In the genomic region with DNA sequence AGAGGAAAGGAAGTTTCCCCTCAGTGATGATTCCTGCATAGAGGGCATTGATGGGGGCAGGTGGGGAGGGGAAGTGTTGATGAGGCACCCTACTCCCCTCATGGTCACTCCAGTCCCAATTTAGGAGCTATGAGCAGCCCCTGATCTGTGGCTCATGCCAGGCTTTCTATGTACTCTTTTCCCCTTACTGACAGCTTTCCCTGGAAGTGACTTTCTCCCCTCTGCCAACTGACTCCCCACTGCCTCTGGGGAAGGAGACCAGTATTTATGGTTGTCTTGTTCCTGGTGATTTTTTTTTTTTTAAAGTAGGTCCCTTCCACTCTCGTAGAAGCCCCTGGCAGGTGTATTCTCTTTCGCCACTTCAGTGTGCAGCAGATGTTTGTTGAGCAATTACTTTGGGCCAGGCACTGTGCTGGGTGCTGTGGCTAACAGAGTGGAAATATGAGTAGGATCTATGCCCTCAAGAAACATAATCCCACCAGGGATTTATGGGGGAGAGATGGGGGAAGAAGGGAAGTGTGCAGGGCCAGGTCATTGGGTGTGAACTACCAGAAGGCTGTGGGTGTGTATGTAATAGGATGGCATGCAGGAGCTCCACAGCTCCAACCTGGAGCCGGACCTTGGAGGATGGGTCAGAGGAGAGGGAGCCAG, we compare ENCODE assay signal across 12 cellular contexts. TPM values are rescaled to one million over a fixed set of nuclear protein-coding genes. Genes with fewer than 3 reads are reported as not detected.
DNase-seq lines count a peak whose midpoint lies in the region; ATAC-seq, FAIRE-seq and TF ChIP-seq lines count a peak whose summit lies in the region.
"Had no signal": no experiment of that assay in that cellular context is flagged by ENCODE, and none has a peak within 500 bp of the region (broad histone marks: within the 10 kb centered on the region; RNA-seq: fewer than 3 reads in every experiment).

No MANE protein-coding gene starts in this region.

- TF ChIP-seq POLR2A in HepG2 (IDR thresholded peaks at IDR 0.05; ENCODE audit: insufficient read depth in 1 of 2, low read depth in 2 of 2, low read length in 2 of 2), result no peak; a peak in 1 of 4 replicates

- H4K20me1 ChIP-seq in HepG2 (ENCODE audit: insufficient read depth, low read length), result 0 out of 2 replicates have a peak, but pooled peaks cover 9% of the 10 kb centered on the region

- H3K9ac ChIP-seq in HepG2 (ENCODE audit: insufficient read depth, low read depth, low read length), result no peak overlapping the region

- TF ChIP-seq CTCF in activated B cell treated with CpG ODN at 0.5 μM for 24 hours (IDR thresholded peaks at IDR 0.05), result no peak
- no peak for TF ChIP-seq CTCF in HepG2 (CRISPR knock-in tag; IDR thresholded peaks at IDR 0.05)
- no peak for TF ChIP-seq CTCF in thoracic aorta (IDR thresholded peaks at IDR 0.05)

- H3K4me2 ChIP-seq in HepG2 (ENCODE audit: low read depth, low read length), result peak overlapping the region; percentile 88; the same call in 1 of the 2 replicates

- peaks cover 28% of the 10 kb centered on the region for H3K79me2 ChIP-seq in HepG2 (ENCODE audit: insufficient read depth, low read length)

- H3K4me3 ChIP-seq in HepG2 (replicated peaks in 1 of 3; ENCODE audit: insufficient read depth in 1 of 3, low read depth in 2 of 3, low read length in 3 of 3) (peak overlapping the region in 2 of 3 experiments; percentile 66 to 87; a peak in 2 of 6 replicates), thoracic aorta (peak overlapping the region; percentile 84)

- in situ Hi-C loops in HepG2 (cut with HindIII; ENCODE audit: extremely low pct_ligation_motif_present, low pct_unique_long_range_greater_than_20kb), result no loop called here

- intact Hi-C loops in activated B cell treated with CpG ODN at 0.5 μM for 24 hours (cut with micrococcal nuclease) (no loop called here), HepG2 (cut with micrococcal nuclease; ENCODE audit: unreplicated experiment) (no loop called here)

- ATAC-seq in activated B cell treated with CpG ODN at 0.5 μM for 24 hours (ENCODE audit: low read depth), result no peak
- no peak for ATAC-seq in HepG2
- ATAC-seq in thoracic aorta (ENCODE audit: insufficient number of reproducible peaks, low FRiP score, low read depth), result no peak
- ATAC-seq: sciatic nerve had no signal

- H3K9me3 ChIP-seq in HepG2 (ENCODE audit: low read length), result no peaks in the 10 kb centered on the region
- H3K9me3 ChIP-seq in thoracic aorta, result no peaks in the 10 kb centered on the region

- H3K4me3 Mint-ChIP-seq in activated B cell treated with CpG ODN at 0.5 μM for 24 hours, result no peak overlapping the region

- no peaks in the 10 kb centered on the region; a peak in 1 of 5 replicates for H3K36me3 ChIP-seq in HepG2 (replicated peaks in 1 of 2; ENCODE audit: control insufficient read depth in 1 of 2, insufficient read depth in 2 of 2, low read length in 2 of 2)
- no peaks in the 10 kb centered on the region for H3K36me3 ChIP-seq in thoracic aorta

- TF ChIP-seq EP300 in HepG2 (IDR thresholded peaks at IDR 0.05; ENCODE audit: low read depth in 2 of 2, low read length in 2 of 2), result no peak
- TF ChIP-seq EP300 in HepG2 (CRISPR knock-in tag; IDR thresholded peaks at IDR 0.05; ENCODE audit: borderline replicate concordance), result no peak

- no TSS peak for BruUV-seq in HepG2 (replicated peaks; lab: Mats Ljungman, UMichigan)

- H3K9me3 Mint-ChIP-seq in activated B cell treated with CpG ODN at 0.5 μM for 24 hours, result no peaks in the 10 kb centered on the region

- FAIRE-seq in HepG2 (lab: Jason Lieb, UNC), result no peak

- H3K27ac ChIP-seq in HepG2 (ENCODE audit: extremely low read length, insufficient read depth, low read length) (no peak overlapping the region), thoracic aorta (peak overlapping the region; percentile 75 to 88)

- CTCF ChIA-PET in activated B cell treated with CpG ODN at 0.5 μM for 24 hours (lab: Charles Lee) (no interaction called here), HepG2 (lab: Yijun Ruan, JAX; ENCODE audit: low intra/inter-chr PET ratio, low total read pairs) (no interaction called here)

- no peak for TF ChIP-seq RAD21 in HepG2 (CRISPR knock-in tag; IDR thresholded peaks at IDR 0.05)

- H3K27me3 Mint-ChIP-seq in activated B cell treated with CpG ODN at 0.5 μM for 24 hours, result peaks cover 18% of the 10 kb centered on the region

- DNase-seq in NCI-H2171 treated with DMSO at 0.1 percent for 48 hours (lab: John Stamatoyannopoulos, UW) (peak; percentile 63), NCI-H2171 (lab: John Stamatoyannopoulos, UW) (no peak), activated B cell treated with CpG ODN at 0.5 μM for 24 hours (no peak), HepG2 (ENCODE audit: low spot score) (no peak), thoracic aorta (ENCODE audit: low spot score) (no peak), AG20443 (ENCODE audit: low spot score) (no peak), DMS53 treated with DMSO at 0.1 percent for 48 hours (lab: John Stamatoyannopoulos, UW; ENCODE audit: unreplicated experiment) (no peak)
- DNase-seq in activated naive CD4-positive, alpha-beta T cell treated with anti-CD3 and anti-CD28 coated beads, Interleukin-2, amount 50 U/mL, for 16 hours, result no peak
- DNase-seq: activated T-cell treated with anti-CD3 and anti-CD28 coated beads for 4 hours, cortex of kidney, NCI-H526 treated with DMSO at 0.1 percent for 48 hours had no signal

- no peaks in the 10 kb centered on the region; a peak in 1 of 5 replicates for H3K27me3 ChIP-seq in HepG2 (ENCODE audit: control insufficient read depth in 1 of 2, insufficient read depth in 2 of 2, low read length in 2 of 2)
- H3K27me3 ChIP-seq in thoracic aorta (replicated peaks; ENCODE audit: insufficient read depth), result no peaks in the 10 kb centered on the region

- peak overlapping the region; percentile 18 for H3K27ac Mint-ChIP-seq in activated B cell treated with CpG ODN at 0.5 μM for 24 hours

- peaks cover 6% of the 10 kb centered on the region for H3K36me3 Mint-ChIP-seq in activated B cell treated with CpG ODN at 0.5 μM for 24 hours (ENCODE audit: low read depth)

- 92% methylated on average over 3 of the region's 3 CpGs for WGBS in HepG2 (ENCODE audit: low lambda C conversion rate)

- H3K4me1 ChIP-seq in HepG2 (ENCODE audit: insufficient read depth, low read length) (peaks cover 42% of the 10 kb centered on the region), thoracic aorta (ENCODE audit: control insufficient read depth in 1 of 2, low read depth in 2 of 2) (peaks cover 22 to 54% of the 10 kb centered on the region in 2 donors)

- POLR2A ChIA-PET in activated B cell treated with CpG ODN at 0.5 μM for 24 hours (lab: Charles Lee), result interaction anchor here (0.6 kb wide), 1 partner anchor 230 kb away, joined by 5 read pairs; no protein-coding TSS in a partner anchor
- POLR2A ChIA-PET in HepG2 (lab: Yijun Ruan, JAX), result interaction anchor here (4.1 to 6.0 kb wide), 2 partner anchors 9 to 67 kb away, joined by 15 to 96 read pairs; no protein-coding TSS in a partner anchor

- H3K4me1 Mint-ChIP-seq in activated B cell treated with CpG ODN at 0.5 μM for 24 hours, result peaks cover 17% of the 10 kb centered on the region

- H2AFZ ChIP-seq in HepG2 (ENCODE audit: low read length), result no peak overlapping the region

TF ChIP-seq in HepG2, 621 proteins besides CTCF, POLR2A, EP300 and RAD21:
- no peak for TF ChIP-seq EEA1 (CRISPR knock-in tag; IDR thresholded peaks at IDR 0.05; ENCODE audit: borderline replicate concordance)

RNA-seq across cellular contexts. Expression of a gene that starts 3.4 kb away (rescaled TPM):
- total RNA-seq in activated B cell treated with CpG ODN at 0.5 μM for 24 hours (0.04 and 0.05 TPM in 2 replicates), HepG2 (2016; rRNA removed; fragmentation: Illumina TruSeq; extraction: Trizol) (2.6 and 4.4 TPM in 2 replicates), thoracic aorta (100 to 1,000 TPM in 1 of 2 donors, 10 to 100 TPM in 1; 73.3 to 113 TPM)
- 0.79 and 0.91 TPM in 2 replicates for total RNA-seq in HepG2 (2016; cell fraction: cytosol; rRNA removed; fragmentation: Illumina TruSeq; extraction: Trizol; ENCODE audit: low read depth)
- total RNA-seq in HepG2 (2016; cell fraction: insoluble cytoplasmic fraction; rRNA removed; fragmentation: Illumina TruSeq; extraction: Trizol), result 2.3 and 4.5 TPM in 2 replicates
- 2.0 and 2.2 TPM in 2 replicates for total RNA-seq in HepG2 (2016; cell fraction: membrane; rRNA removed; fragmentation: Illumina TruSeq; extraction: Trizol)
- total RNA-seq in HepG2 (2016; cell fraction: nucleus; rRNA removed; fragmentation: Illumina TruSeq; extraction: Trizol), result 7.0 and 9.1 TPM in 2 replicates
- 3.1 and 3.3 TPM in 2 replicates for polyA plus RNA-seq in HepG2 (2011; rRNA removed)
- polyA plus RNA-seq in HepG2 (2011; cell fraction: cytosol; rRNA removed), result 1.3 and 2.9 TPM in 2 replicates
- polyA plus RNA-seq in HepG2 (2011; cell fraction: nucleus; rRNA removed), result 6.7 and 14.1 TPM in 2 replicates
- polyA plus RNA-seq in HepG2 (2012), result 3.3 and 3.9 TPM in 2 replicates
- 1.1 and 2.0 TPM in 2 replicates for polyA plus RNA-seq in HepG2 (2016; cell fraction: cytosol; fragmentation: Illumina TruSeq; extraction: Trizol; ENCODE audit: low read depth)
- polyA plus RNA-seq in HepG2 (2016; cell fraction: insoluble cytoplasmic fraction; fragmentation: Illumina TruSeq; extraction: Trizol; ENCODE audit: low read depth), result 2.3 and 2.9 TPM in 2 replicates
- 1.5 and 2.1 TPM in 2 replicates for polyA plus RNA-seq in HepG2 (2016; cell fraction: membrane; fragmentation: Illumina TruSeq; extraction: Trizol; ENCODE audit: low read depth)
- 7.1 and 8.1 TPM in 2 replicates for polyA plus RNA-seq in HepG2 (2016; cell fraction: nucleus; fragmentation: Illumina TruSeq; extraction: Trizol; ENCODE audit: insufficient read depth, low read depth)
- polyA minus RNA-seq in HepG2 (2011; rRNA and poly(A)+ RNA removed; ENCODE audit: low replicate concordance), result 19.3 and 109 TPM in 2 replicates
- polyA minus RNA-seq in HepG2 (2011; cell fraction: cytosol; rRNA and poly(A)+ RNA removed), result 5.3 and 5.6 TPM in 2 replicates
- polyA minus RNA-seq in HepG2 (2011; cell fraction: nucleus; rRNA and poly(A)+ RNA removed), result 11.7 and 25.1 TPM in 2 replicates

Comparison
In these comparisons a context has a peak if more than half of its experiments do, and no peak if none do; other contexts are left out.
1. RNA of a gene that starts 3.4 kb away (total RNA-seq): 73.3 to 113 TPM in thoracic aorta; 0.79 to 9.1 TPM in HepG2 and 0.04 to 0.05 TPM in activated B cell treated with CpG ODN at 0.5 μM for 24 hours; every median in the first group is over 4 times any median in the second.